In genomic region chr6:134979142-134979541, GRCh38 we compare ENCODE assay signal across 9 cellular contexts. TPM values are rescaled to one million over a fixed set of nuclear protein-coding genes. Genes with fewer than 3 reads are reported as not detected.
DNase-seq lines count a peak whose midpoint lies in the region; ATAC-seq, FAIRE-seq and TF ChIP-seq lines count a peak whose summit lies in the region.
"Had no signal": no experiment of that assay in that cellular context is flagged by ENCODE, and none has a peak within 500 bp of the region (broad histone marks: within the 10 kb centered on the region; RNA-seq: fewer than 3 reads in every experiment).

No MANE protein-coding gene starts in this region.

- no peak overlapping the region for H3K4me3 ChIP-seq in vagina

- peaks cover 0 to 27% of the 10 kb centered on the region in 2 donors for H3K36me3 ChIP-seq in vagina

- intact Hi-C loops in vagina (cut with DNase I) = no loop called here

- H3K4me1 ChIP-seq in vagina = no peaks in the 10 kb centered on the region

- CTCF ChIA-PET in T-cell (lab: Charles Lee) = no interaction called here

- POLR2A ChIA-PET in T-cell (lab: Charles Lee) = no interaction called here

- H3K27ac Mint-ChIP-seq in T-cell = no peak overlapping the region

- peaks cover 20 to 28% (median 26%) of the 10 kb centered on the region in 3 donors for H3K4me1 Mint-ChIP-seq in T-cell

- no peak for TF ChIP-seq POLR2A in vagina (IDR thresholded peaks at IDR 0.05)

- H3K9me3 Mint-ChIP-seq in T-cell = no peaks in the 10 kb centered on the region

- H3K27ac ChIP-seq in vagina = no peak overlapping the region
- H3K27ac ChIP-seq: RWPE1 had no signal

- H3K27me3 ChIP-seq in vagina = no peaks in the 10 kb centered on the region

- peaks cover 71% of the 10 kb centered on the region for H3K36me3 Mint-ChIP-seq in T-cell

- no peaks in the 10 kb centered on the region for H3K9me3 ChIP-seq in vagina

- peak; percentile 92 for FAIRE-seq in GM19239 (lab: Jason Lieb, UNC)

- no peak for TF ChIP-seq CTCF in vagina (IDR thresholded peaks at IDR 0.05)

- DNase-seq in GM19239 (ENCODE audit: insufficient read length, low spot score) (no peak), vagina (ENCODE audit: extremely low spot score in 2 of 2) (no peak), EL (no peak), T-cell (no peak)
- peak; percentile 23 for DNase-seq in stimulated activated CD8-positive, alpha-beta memory T cell treated with anti-CD3 and anti-CD28 coated beads, Interleukin-4, amount 100 ng/mL, for 24 hours (ENCODE audit: low read depth)

- ATAC-seq in HG02798 (IDR thresholded peaks at IDR 0.05; ENCODE audit: poor library complexity, unreplicated experiment) (peak; percentile 84), T-cell (replicated peaks in 1 of 4) (no peak)
- ATAC-seq in activated CD4-positive, CD25-positive, alpha-beta regulatory T cell treated with anti-CD3 and anti-CD28 coated beads, Interleukin-2, amount 50 U/mL, for 24 hours = peak; percentile 80 to 85

- no peak overlapping the region for H3K4me3 Mint-ChIP-seq in T-cell

- H3K27me3 Mint-ChIP-seq in T-cell = no peaks in the 10 kb centered on the region

RNA-seq across cellular contexts. Expression of gene ALDH8A1, which starts 29.2 kb away (rescaled TPM):
- not detected for total RNA-seq in vagina
- total RNA-seq in T-cell = 1 to 10 TPM; 1.8 to 3.6 (median 2.1) TPM
- total RNA-seq: myocyte had no signal

Comparison
In these comparisons a context has a peak if more than half of its experiments do, and no peak if none do; other contexts are left out.
1. ATAC-seq: peak in HG02798 (single experiment) and activated CD4-positive, CD25-positive, alpha-beta regulatory T cell treated with anti-CD3 and anti-CD28 coated beads, Interleukin-2, amount 50 U/mL, for 24 hours (2 of 2); none in T-cell (0 of 4).